Comparison of ENCODE assay signal across 1 cellular context in genomic region chr12:76543831-76544347, GRCh38.
TF ChIP-seq lines count a peak whose summit lies in the region.

No MANE protein-coding gene starts in this region.

TF ChIP-seq in WTC11, 78 proteins besides CTCF, POLR2A, EP300 and RAD21 (continued from another document):
- TF ChIP-seq ZNF512 (CRISPR knock-in tag; IDR thresholded peaks at IDR 0.05; ENCODE audit: borderline replicate concordance): no peak
- no peak for TF ChIP-seq FOXP1 (CRISPR knock-in tag; IDR thresholded peaks at IDR 0.05; ENCODE audit: borderline replicate concordance)
- no peak for TF ChIP-seq STAT6 (CRISPR knock-in tag; conservative IDR thresholded peaks at IDR 0.05; ENCODE audit: low read depth)
- TF ChIP-seq ZNF423 (CRISPR knock-in tag; IDR thresholded peaks at IDR 0.05): no peak
- no peak for TF ChIP-seq OVOL2 (CRISPR knock-in tag; IDR thresholded peaks at IDR 0.05; ENCODE audit: borderline replicate concordance)
- no peak for TF ChIP-seq ATF6 (CRISPR knock-in tag; IDR thresholded peaks at IDR 0.05)
- no peak for TF ChIP-seq ZNF532 (CRISPR knock-in tag; IDR thresholded peaks at IDR 0.05; ENCODE audit: borderline replicate concordance)
- no peak for TF ChIP-seq PRDM15 (CRISPR knock-in tag; IDR thresholded peaks at IDR 0.05)
- no peak for TF ChIP-seq ZBTB43 (CRISPR knock-in tag; IDR thresholded peaks at IDR 0.05)
- TF ChIP-seq MYBL2 (CRISPR knock-in tag; IDR thresholded peaks at IDR 0.05): no peak
- no peak for TF ChIP-seq ATF3 (CRISPR knock-in tag; conservative IDR thresholded peaks at IDR 0.05)
